Comparison of ENCODE assay signal across 29 cellular contexts in the genomic region with DNA sequence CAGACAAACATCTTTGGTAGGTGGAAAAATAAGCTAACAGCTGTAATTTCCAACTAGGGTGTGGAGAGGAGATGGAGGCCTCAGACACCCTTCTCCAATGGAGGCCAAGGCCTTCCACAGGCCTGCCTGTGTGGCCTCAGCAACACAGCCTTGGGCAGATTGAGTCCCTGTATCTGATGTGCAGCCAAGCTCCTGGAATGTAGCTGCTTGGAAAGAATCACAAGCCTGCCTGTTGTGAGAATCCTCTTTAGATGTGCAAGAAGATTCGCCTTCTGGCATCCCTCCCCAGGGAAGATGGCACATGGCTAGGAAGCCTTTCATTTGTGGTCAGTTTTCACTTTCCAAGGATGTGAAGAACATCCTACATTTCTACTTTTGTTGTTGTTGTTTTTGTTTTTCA.
"Had no signal": no experiment of that assay in that cellular context is flagged by ENCODE, and none has a peak within 500 bp of the region (broad histone marks: within the 10 kb centered on the region; RNA-seq: fewer than 3 reads in every experiment).

No MANE protein-coding gene starts in this region.

- H3K4me3 Mint-ChIP-seq: naive thymus-derived CD4-positive, alpha-beta T cell; natural killer cell; nephron; neural crest cell; stimulated activated memory B cell treated with anti-CD40 and anti-IgM and Interleukin-4, amounts not matched to agents 10 μg/mL and 1 μg/mL and 100 μg/mL, for 72 hours; stimulated activated naive CD8-positive, alpha-beta T cell treated with anti-CD3 and anti-CD28 coated beads, Interleukin-15, amount 100 ng/mL, for 72 hours had no signal

- ATAC-seq: naive thymus-derived CD4-positive, alpha-beta T cell; natural killer cell; pancreas; right cardiac atrium; right lobe of liver; stimulated activated naive CD8-positive, alpha-beta T cell treated with anti-CD3 and anti-CD28 coated beads, Interleukin-15, amount 100 ng/mL, for 72 hours; stimulated activated naive CD8-positive, alpha-beta T cell treated with anti-CD3 and anti-CD28 coated beads, Interleukin-15, Interleukin-2, amounts not matched to agents 100 U/mL and 50 U/mL, for 24 hours had no signal

- FAIRE-seq: pancreas had no signal

- H3K27ac Mint-ChIP-seq: naive thymus-derived CD4-positive, alpha-beta T cell; natural killer cell; nephron; stimulated activated memory B cell treated with anti-CD40 and anti-IgM and Interleukin-4, amounts not matched to agents 10 μg/mL and 1 μg/mL and 100 μg/mL, for 72 hours; stimulated activated naive CD8-positive, alpha-beta T cell treated with anti-CD3 and anti-CD28 coated beads, Interleukin-15, amount 100 ng/mL, for 72 hours had no signal

- H3K27me3 ChIP-seq: neutrophil, pancreas, right lobe of liver, spleen, suprapubic skin, thyroid gland, tibial nerve, upper lobe of left lung, uterus had no signal

- H3K4me1 Mint-ChIP-seq: natural killer cell; nephron; stimulated activated memory B cell treated with anti-CD40 and anti-IgM and Interleukin-4, amounts not matched to agents 10 μg/mL and 1 μg/mL and 100 μg/mL, for 72 hours; stimulated activated naive CD8-positive, alpha-beta T cell treated with anti-CD3 and anti-CD28 coated beads, Interleukin-15, amount 100 ng/mL, for 72 hours had no signal

- H3K27ac ChIP-seq: neutrophil, pancreas, prostate gland, right lobe of liver, skin epidermis, spleen, suprapubic skin, thoracic aorta, thyroid gland, tibial nerve, upper lobe of left lung, uterus had no signal

- H3K4me1 ChIP-seq: pancreas, prostate gland, right lobe of liver, spleen, suprapubic skin, thyroid gland, tibial nerve, upper lobe of left lung, uterus had no signal

- H3K9me3 ChIP-seq: neutrophil, pancreas, prostate gland, right lobe of liver, spleen, suprapubic skin, thoracic aorta, thyroid gland, tibial nerve, upper lobe of left lung, uterus had no signal

- H3K4me3 ChIP-seq: pancreas, prostate gland, right lobe of liver, skin epidermis, smooth muscle cell, spleen, suprapubic skin, thoracic aorta, thyroid gland, tibial nerve, upper lobe of left lung, uterus had no signal

- H3K36me3 Mint-ChIP-seq: naive thymus-derived CD4-positive, alpha-beta T cell; natural killer cell; stimulated activated memory B cell treated with anti-CD40 and anti-IgM and Interleukin-4, amounts not matched to agents 10 μg/mL and 1 μg/mL and 100 μg/mL, for 72 hours had no signal

- H3K9me3 Mint-ChIP-seq: stimulated activated memory B cell treated with anti-CD40 and anti-IgM and Interleukin-4, amounts not matched to agents 10 μg/mL and 1 μg/mL and 100 μg/mL, for 72 hours; stimulated activated naive CD8-positive, alpha-beta T cell treated with anti-CD3 and anti-CD28 coated beads, Interleukin-15, amount 100 ng/mL, for 72 hours had no signal

- DNase-seq: naive thymus-derived CD4-positive, alpha-beta T cell; natural killer cell; nucleus accumbens; pancreas; right cardiac atrium; right lobe of liver; spleen; stimulated activated CD4-positive, alpha-beta T cell treated with anti-CD3 and anti-CD28 coated beads, Interleukin-12 subunit alpha, Interleukin-12 subunit beta, amount 100 ng/mL, for 4 hours; stimulated activated CD4-positive, alpha-beta T cell treated with anti-CD3 and anti-CD28 coated beads, Interleukin-1b, Interleukin-23, amount 100 ng/mL, for 48 hours; stimulated activated CD4-positive, alpha-beta T cell treated with anti-CD3 and anti-CD28 coated beads, Interleukin-4, amount 100 ng/mL, for 1 hour; stimulated activated CD4-positive, alpha-beta T cell treated with anti-CD3 and anti-CD28 coated beads, Interleukin-4, amount 100 ng/mL, for 4 hours; stimulated activated CD8-positive, alpha-beta memory T cell treated with anti-CD3 and anti-CD28 coated beads, Interleukin-4, amount 100 ng/mL, for 48 hours; stimulated activated naive CD4-positive, alpha-beta T cell; stimulated activated naive CD8-positive, alpha-beta T cell treated with anti-CD3 and anti-CD28 coated beads, Interleukin-15, amount 100 ng/mL, for 72 hours; stimulated activated naive CD8-positive, alpha-beta T cell treated with anti-CD3 and anti-CD28 coated beads, Interleukin-15, Interleukin-2, amounts not matched to agents 100 U/mL and 50 U/mL, for 24 hours; substantia nigra; thyroid gland; upper lobe of left lung; uterus had no signal

- H3K4me2 ChIP-seq: smooth muscle cell had no signal

- H3K36me3 ChIP-seq: neutrophil, pancreas, prostate gland, right lobe of liver, spleen, suprapubic skin, thoracic aorta, thyroid gland, tibial nerve, upper lobe of left lung, uterus had no signal
